32 cellular contexts compared by ENCODE assay signal in the genomic region with DNA sequence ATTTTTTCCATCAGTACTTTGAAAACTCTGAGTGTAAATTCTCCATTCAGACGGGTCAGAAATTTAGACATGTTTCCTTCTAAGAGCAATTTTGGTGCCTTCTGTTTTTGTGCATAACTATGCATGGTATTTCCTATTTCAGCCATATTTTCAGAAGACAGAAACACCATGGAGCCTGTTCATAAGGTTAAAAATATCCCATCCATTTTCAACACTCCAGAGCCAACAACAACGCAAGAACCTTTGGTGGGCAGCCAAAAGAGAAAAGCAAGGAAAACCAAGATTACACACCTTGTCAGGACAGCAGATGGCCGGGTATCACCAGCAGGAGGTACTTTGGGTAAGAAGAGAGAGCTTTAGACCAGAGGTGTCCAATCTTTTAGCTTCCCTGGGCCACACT.
DNase-seq lines count a peak whose midpoint lies in the region; ATAC-seq, FAIRE-seq and TF ChIP-seq lines count a peak whose summit lies in the region.
"Had no signal": no experiment of that assay in that cellular context is flagged by ENCODE, and none has a peak within 500 bp of the region (broad histone marks: within the 10 kb centered on the region; RNA-seq: fewer than 3 reads in every experiment).

No MANE protein-coding gene starts in this region.

- H3K18ac ChIP-seq in mesenchymal stem cell (ENCODE audit: low read depth in 1 of 2, low read length in 2 of 2), result no peak overlapping the region

- H2AK5ac ChIP-seq in mesenchymal stem cell (ENCODE audit: low read length, severe bottlenecking), result no peak overlapping the region

- H3K36me3 ChIP-seq in mesenchymal stem cell (ENCODE audit: control insufficient read depth in 1 of 2, insufficient read depth in 2 of 2, low read depth in 1 of 2, low read length in 2 of 2), result peaks cover 12 to 45% of the 10 kb centered on the region in 2 experiments
- peaks cover 0 to 30% (median 18%) of the 10 kb centered on the region in 3 donors for H3K36me3 ChIP-seq in pancreas
- H3K36me3 ChIP-seq: colonic mucosa, ovary, uterus had no signal

- H3K9me3 ChIP-seq in mesenchymal stem cell (ENCODE audit: control insufficient read depth, low read length), result no peaks in the 10 kb centered on the region
- H3K9me3 ChIP-seq in pancreas, result no peaks in the 10 kb centered on the region
- H3K9me3 ChIP-seq: BLaER1, colonic mucosa, heart left ventricle, ovary, uterus had no signal

- DNase-seq in AG10803 (ENCODE audit: low read depth) (peak; percentile 65), NCI-H226 (peak; percentile 73), chondrocyte (ENCODE audit: low spot score) (no peak), mesenchymal stem cell (no peak), ecto neural progenitor cell (ENCODE audit: low spot score) (no peak), endothelial cell (ENCODE audit: low spot score) (no peak), medulla oblongata (ENCODE audit: extremely low spot score) (no peak), pancreas (no peak)
- DNase-seq: activated CD4-positive, alpha-beta T cell treated with anti-CD3 and anti-CD28 coated beads, Interleukin-2, amount 50 U/mL, for 1 hour; activated naive CD4-positive, alpha-beta T cell treated with anti-CD3 and anti-CD28 coated beads, Interleukin-2, amount 50 U/mL, for 16 hours; aorta; colonic mucosa; DND-41; foreskin fibroblast; H9; heart left ventricle; left colon; mesendoderm; naive thymus-derived CD4-positive, alpha-beta T cell; NCI-H1105 treated with DMSO at 0.1 percent for 48 hours; NCI-H2029; NCI-H345; NCI-H774; ovary; right cardiac atrium; stimulated activated CD4-positive, alpha-beta T cell treated with anti-CD3 and anti-CD28 coated beads, Interleukin-4, amount 100 ng/mL, for 1 hour; T-helper 9 cell; uterus had no signal

- no peak overlapping the region for H3K14ac ChIP-seq in mesenchymal stem cell (ENCODE audit: low read length in 2 of 2)

- H3K4ac ChIP-seq in mesenchymal stem cell (ENCODE audit: low read depth in 1 of 2, low read length in 2 of 2), result no peak overlapping the region

- no peak overlapping the region for H3K4me2 ChIP-seq in mesenchymal stem cell (ENCODE audit: low read length, poor library complexity, severe bottlenecking)
- H3K4me2 ChIP-seq: BLaER1 had no signal

- H3K23ac ChIP-seq in mesenchymal stem cell (ENCODE audit: low read length in 2 of 2), result no peak overlapping the region

- no peaks in the 10 kb centered on the region for H3K9me3 Mint-ChIP-seq in chondrocyte (ENCODE audit: low read depth)
- H3K9me3 Mint-ChIP-seq in endothelial cell (ENCODE audit: unreplicated experiment), result no peaks in the 10 kb centered on the region
- H3K9me3 Mint-ChIP-seq: activated T-helper 1 cell treated with anti-CD3 and anti-CD28 coated beads, Interleukin-12 subunit alpha, Interleukin-12 subunit beta, Interleukin-2, Interleukin-4 antibody, amounts not matched to agents 30 ng/mL and 10 ng/mL and 1 ng/mL, durations not matched to agents 14 hours and 24 hours and 36 hours; H9; naive thymus-derived CD4-positive, alpha-beta T cell; stimulated activated memory B cell treated with anti-CD40 and anti-IgM and Interleukin-4, amounts not matched to agents 10 μg/mL and 1 μg/mL and 100 μg/mL, for 72 hours had no signal

- intact Hi-C loops in pancreas (cut with DNase I), result no loop called here

- ATAC-seq in pancreas, result no peak
- ATAC-seq: heart left ventricle; left colon; naive thymus-derived CD4-positive, alpha-beta T cell; right cardiac atrium; stimulated activated memory B cell treated with anti-CD40 and anti-IgM and Interleukin-4, amounts not matched to agents 10 μg/mL and 1 μg/mL and 100 μg/mL, for 72 hours had no signal

- no peak overlapping the region for H2BK12ac ChIP-seq in mesenchymal stem cell (ENCODE audit: low read length in 2 of 2)

- H3K9ac ChIP-seq in mesenchymal stem cell (ENCODE audit: low read length), result no peak overlapping the region
- H3K9ac ChIP-seq: BLaER1 had no signal

- no peak overlapping the region for H4K91ac ChIP-seq in mesenchymal stem cell (ENCODE audit: low read length)

- H3K79me1 ChIP-seq in mesenchymal stem cell (replicated peaks; ENCODE audit: low read length, poor library complexity, severe bottlenecking), result peaks cover 4% of the 10 kb centered on the region

- H3K27ac Mint-ChIP-seq in chondrocyte (ENCODE audit: unreplicated experiment) (peak overlapping the region; percentile 60), endothelial cell (ENCODE audit: unreplicated experiment) (no peak overlapping the region)
- H3K27ac Mint-ChIP-seq: activated T-helper 1 cell treated with anti-CD3 and anti-CD28 coated beads, Interleukin-12 subunit alpha, Interleukin-12 subunit beta, Interleukin-2, Interleukin-4 antibody, amounts not matched to agents 30 ng/mL and 10 ng/mL and 1 ng/mL, durations not matched to agents 14 hours and 24 hours and 36 hours; H9; stimulated activated memory B cell treated with anti-CD40 and anti-IgM and Interleukin-4, amounts not matched to agents 10 μg/mL and 1 μg/mL and 100 μg/mL, for 72 hours had no signal

- TF ChIP-seq CTCF in AG10803 (conservative IDR thresholded peaks at IDR 0.05; ENCODE audit: low read length), result no peak
- TF ChIP-seq CTCF in chondrocyte (IDR thresholded peaks at IDR 0.05), result peak; percentile 26
- TF ChIP-seq CTCF in endothelial cell (IDR thresholded peaks at IDR 0.05; ENCODE audit: unreplicated experiment), result no peak
- no peak for TF ChIP-seq CTCF in pancreas (IDR thresholded peaks at IDR 0.05)

- H2BK15ac ChIP-seq in mesenchymal stem cell (ENCODE audit: low read depth, poor library complexity, severe bottlenecking), result no peak overlapping the region

- no peak overlapping the region for H2BK5ac ChIP-seq in mesenchymal stem cell (ENCODE audit: low read depth, low read length, poor library complexity, severe bottlenecking)

- H2AFZ ChIP-seq in mesenchymal stem cell (ENCODE audit: low read depth, low read length), result no peak overlapping the region

- H3K4me3 Mint-ChIP-seq in chondrocyte (ENCODE audit: unreplicated experiment) (no peak overlapping the region), endothelial cell (ENCODE audit: unreplicated experiment) (no peak overlapping the region)
- H3K4me3 Mint-ChIP-seq: activated T-helper 1 cell treated with anti-CD3 and anti-CD28 coated beads, Interleukin-12 subunit alpha, Interleukin-12 subunit beta, Interleukin-2, Interleukin-4 antibody, amounts not matched to agents 30 ng/mL and 10 ng/mL and 1 ng/mL, durations not matched to agents 14 hours and 24 hours and 36 hours; H9; naive thymus-derived CD4-positive, alpha-beta T cell; stimulated activated memory B cell treated with anti-CD40 and anti-IgM and Interleukin-4, amounts not matched to agents 10 μg/mL and 1 μg/mL and 100 μg/mL, for 72 hours had no signal

- H3K4me3 ChIP-seq in AG10803 (ENCODE audit: low read length) (no peak overlapping the region), mesenchymal stem cell (ENCODE audit: insufficient read depth in 1 of 2, low read depth in 1 of 2, low read length in 2 of 2) (no peak overlapping the region), pancreas (no peak overlapping the region)
- H3K4me3 ChIP-seq: BLaER1, colonic mucosa, heart left ventricle, ovary, uterus had no signal

- no peak overlapping the region for H2BK120ac ChIP-seq in mesenchymal stem cell (ENCODE audit: low read depth, low read length)

- FAIRE-seq in pancreas (lab: Jason Lieb, UNC), result no peak
- FAIRE-seq: A204.1 had no signal

- H3K27ac ChIP-seq in mesenchymal stem cell (ENCODE audit: low read length, poor library complexity, severe bottlenecking) (peak overlapping the region; percentile 33), pancreas (no peak overlapping the region)
- H3K27ac ChIP-seq: BLaER1, colonic mucosa, heart left ventricle, ovary, uterus had no signal

- H3K36me3 Mint-ChIP-seq in chondrocyte (ENCODE audit: low read depth) (peaks cover 18% of the 10 kb centered on the region), endothelial cell (ENCODE audit: low read depth, unreplicated experiment) (peaks cover 27% of the 10 kb centered on the region)

- H3K27me3 ChIP-seq in mesenchymal stem cell (ENCODE audit: control insufficient read depth in 1 of 2, insufficient read depth in 1 of 2, low read length in 2 of 2), result no peaks in the 10 kb centered on the region
- H3K27me3 ChIP-seq in pancreas, result no peaks in the 10 kb centered on the region
- H3K27me3 ChIP-seq: BLaER1, colonic mucosa, heart left ventricle, ovary, uterus had no signal

- peaks cover 59% of the 10 kb centered on the region for H3K4me1 Mint-ChIP-seq in chondrocyte (ENCODE audit: low read depth)
- H3K4me1 Mint-ChIP-seq in endothelial cell (ENCODE audit: unreplicated experiment), result no peaks in the 10 kb centered on the region

- H4K8ac ChIP-seq in mesenchymal stem cell (ENCODE audit: low read length), result no peak overlapping the region

- H3K27me3 Mint-ChIP-seq in chondrocyte (ENCODE audit: low read depth), result no peaks in the 10 kb centered on the region
- peaks cover 2% of the 10 kb centered on the region for H3K27me3 Mint-ChIP-seq in endothelial cell (ENCODE audit: unreplicated experiment)
- H3K27me3 Mint-ChIP-seq: naive thymus-derived CD4-positive, alpha-beta T cell; stimulated activated memory B cell treated with anti-CD40 and anti-IgM and Interleukin-4, amounts not matched to agents 10 μg/mL and 1 μg/mL and 100 μg/mL, for 72 hours had no signal

- WGBS in mesenchymal stem cell, result 76% methylated on average over 3 of the region's 3 CpGs
- 88 to 98% methylated on average over 3 of the region's 3 CpGs for WGBS in pancreas, 2 donors

- H3K4me1 ChIP-seq in mesenchymal stem cell (ENCODE audit: control insufficient read depth, insufficient read depth, low read depth, low read length), result peaks cover 1% of the 10 kb centered on the region
- H3K4me1 ChIP-seq in pancreas, result peaks cover 0 to 10% (median 3%) of the 10 kb centered on the region in 3 donors
- H3K4me1 ChIP-seq: BLaER1, colonic mucosa, uterus had no signal

Comparison
In these comparisons a context has a peak if more than half of its experiments do, and no peak if none do; other contexts are left out.
1. DNase-seq: peak in AG10803 (single experiment) and NCI-H226 (single experiment); none in chondrocyte (single experiment), mesenchymal stem cell (single experiment), ecto neural progenitor cell (single experiment), endothelial cell (single experiment), medulla oblongata (single experiment) and pancreas (0 of 6).